ENCODE assay signal across 8 cellular contexts in genomic region chr12:26317942-26318565, GRCh38.
DNase-seq lines count a peak whose midpoint lies in the region; ATAC-seq lines count a peak whose summit lies in the region.

No MANE protein-coding gene starts in this region.

- ATAC-seq in activated naive CD4-positive, alpha-beta T cell treated with anti-CD3 and anti-CD28 coated beads, Interleukin-2, amount 50 U/mL, for 72 hours, result peak; percentile 90 to 96
- ATAC-seq in HG03442 (IDR thresholded peaks at IDR 0.05; ENCODE audit: unreplicated experiment), result peak; percentile 64
- peak; percentile 96 for ATAC-seq in stimulated activated naive CD8-positive, alpha-beta T cell treated with anti-CD3 and anti-CD28 coated beads, Interleukin-15, amount 100 ng/mL, for 72 hours

- H3K4me1 Mint-ChIP-seq in activated naive CD4-positive, alpha-beta T cell treated with anti-CD3 and anti-CD28 coated beads, Interleukin-2, amount 10 ng/mL, durations not matched to agents 7 days and 5 days, result no peaks in the 10 kb centered on the region
- peaks cover 10% of the 10 kb centered on the region for H3K4me1 Mint-ChIP-seq in stimulated activated naive CD8-positive, alpha-beta T cell treated with anti-CD3 and anti-CD28 coated beads, Interleukin-15, amount 100 ng/mL, for 72 hours

- H3K27me3 Mint-ChIP-seq in activated naive CD4-positive, alpha-beta T cell treated with anti-CD3 and anti-CD28 coated beads, Interleukin-2, amount 10 ng/mL, durations not matched to agents 7 days and 5 days, result no peaks in the 10 kb centered on the region
- H3K27me3 Mint-ChIP-seq in stimulated activated naive CD8-positive, alpha-beta T cell treated with anti-CD3 and anti-CD28 coated beads, Interleukin-15, amount 100 ng/mL, for 72 hours, result peaks cover 20% of the 10 kb centered on the region

- peak overlapping the region in 1 of 2 donors; percentile 3 for H3K27ac Mint-ChIP-seq in activated naive CD4-positive, alpha-beta T cell treated with anti-CD3 and anti-CD28 coated beads, Interleukin-2, amount 50 U/mL, for 72 hours
- no peak overlapping the region for H3K27ac Mint-ChIP-seq in activated naive CD4-positive, alpha-beta T cell treated with anti-CD3 and anti-CD28 coated beads, Interleukin-2, amount 10 ng/mL, durations not matched to agents 7 days and 5 days
- H3K27ac Mint-ChIP-seq in stimulated activated naive CD8-positive, alpha-beta T cell treated with anti-CD3 and anti-CD28 coated beads, Interleukin-15, amount 100 ng/mL, for 72 hours, result peak overlapping the region in 1 of 2 donors; percentile 60

- no peak overlapping the region for H3K4me3 Mint-ChIP-seq in activated naive CD4-positive, alpha-beta T cell treated with anti-CD3 and anti-CD28 coated beads, Interleukin-2, amount 10 ng/mL, durations not matched to agents 7 days and 5 days
- no peak overlapping the region for H3K4me3 Mint-ChIP-seq in stimulated activated naive CD8-positive, alpha-beta T cell treated with anti-CD3 and anti-CD28 coated beads, Interleukin-15, amount 100 ng/mL, for 72 hours

- peaks cover 26 to 29% of the 10 kb centered on the region in 2 donors for H3K36me3 Mint-ChIP-seq in activated naive CD4-positive, alpha-beta T cell treated with anti-CD3 and anti-CD28 coated beads, Interleukin-2, amount 50 U/mL, for 72 hours
- no peaks in the 10 kb centered on the region for H3K36me3 Mint-ChIP-seq in activated naive CD4-positive, alpha-beta T cell treated with anti-CD3 and anti-CD28 coated beads, Interleukin-2, amount 10 ng/mL, durations not matched to agents 7 days and 5 days

- peaks cover 20 to 21% of the 10 kb centered on the region in 2 donors for H3K9me3 Mint-ChIP-seq in activated naive CD4-positive, alpha-beta T cell treated with anti-CD3 and anti-CD28 coated beads, Interleukin-2, amount 50 U/mL, for 72 hours
- H3K9me3 Mint-ChIP-seq in activated naive CD4-positive, alpha-beta T cell treated with anti-CD3 and anti-CD28 coated beads, Interleukin-2, amount 10 ng/mL, durations not matched to agents 7 days and 5 days, result peaks cover 15% of the 10 kb centered on the region
- peaks cover 27 to 29% of the 10 kb centered on the region in 2 donors for H3K9me3 Mint-ChIP-seq in stimulated activated naive CD8-positive, alpha-beta T cell treated with anti-CD3 and anti-CD28 coated beads, Interleukin-15, amount 100 ng/mL, for 72 hours

- CTCF ChIA-PET in activated naive CD4-positive, alpha-beta T cell treated with anti-CD3 and anti-CD28 coated beads, Interleukin-2, amount 10 ng/mL, durations not matched to agents 7 days and 5 days (lab: Charles Lee), result interaction anchor here (0.8 kb wide), 1 partner anchor 120 kb away, joined by 3 read pairs; no protein-coding TSS in a partner anchor

- no peak for DNase-seq in activated naive CD4-positive, alpha-beta T cell treated with anti-CD3 and anti-CD28 coated beads, Interleukin-2, amount 50 U/mL, for 72 hours (ENCODE audit: low spot score in 2 of 2)
- DNase-seq in activated naive CD4-positive, alpha-beta T cell treated with anti-CD3 and anti-CD28 coated beads, Interleukin-2, amount 10 ng/mL, durations not matched to agents 7 days and 5 days, result no peak
- DNase-seq in dermis blood vessel endothelial cell (peak; percentile 79), NCI-H1694 treated with DMSO at 0.1 percent for 48 hours (lab: John Stamatoyannopoulos, UW) (no peak), NCI-H774 (lab: John Stamatoyannopoulos, UW) (no peak)
- no peak for DNase-seq in stimulated activated naive CD8-positive, alpha-beta T cell treated with anti-CD3 and anti-CD28 coated beads, Interleukin-15, amount 100 ng/mL, for 72 hours
- DNase-seq in stimulated activated CD4-positive, alpha-beta T cell treated with anti-CD3 and anti-CD28 coated beads, Interleukin-4, amount 100 ng/mL, for 4 hours, result no peak
